In genomic region chrX:17077349-17077748, GRCh38 we compare ENCODE assay signal across 16 cellular contexts.
DNase-seq lines count a peak whose midpoint lies in the region; ATAC-seq and TF ChIP-seq lines count a peak whose summit lies in the region.
"Had no signal": no experiment of that assay in that cellular context is flagged by ENCODE, and none has a peak within 500 bp of the region (broad histone marks: within the 10 kb centered on the region; RNA-seq: fewer than 3 reads in every experiment).

No MANE protein-coding gene starts in this region.

- TF ChIP-seq CTCF in fibroblast of mammary gland (conservative IDR thresholded peaks at IDR 0.05; ENCODE audit: control insufficient read depth, insufficient read depth, low read depth, low read length) = no peak
- TF ChIP-seq CTCF in thoracic aorta (IDR thresholded peaks at IDR 0.05) = no peak
- no peak for TF ChIP-seq CTCF in GM20000 (IDR thresholded peaks at IDR 0.05; ENCODE audit: extremely low read depth, missing control alignments)

- no peaks in the 10 kb centered on the region for H3K36me3 ChIP-seq in thoracic aorta
- H3K36me3 ChIP-seq: Peyer's patch had no signal

- DNase-seq in EH (ENCODE audit: low read depth) (peak; percentile 15), RPMI8226 (peak; percentile 79), fibroblast of mammary gland (ENCODE audit: low read depth) (peak; percentile 24), thoracic aorta (ENCODE audit: low spot score) (no peak), NCI-H748 treated with DMSO at 0.1 percent for 48 hours (lab: John Stamatoyannopoulos, UW) (no peak), GM20000 (ENCODE audit: low spot score) (no peak)
- DNase-seq: CD4-positive, CD25-positive, alpha-beta regulatory T cell; DMS53; NCI-H1105; NCI-H1694 treated with DMSO at 0.1 percent for 48 hours; NCI-H446 treated with DMSO at 0.1 percent for 48 hours; Peyer's patch had no signal

- H3K27me3 ChIP-seq in thoracic aorta (replicated peaks; ENCODE audit: insufficient read depth) = no peaks in the 10 kb centered on the region
- H3K27me3 ChIP-seq: Peyer's patch had no signal

- H3K9me3 ChIP-seq in thoracic aorta = no peaks in the 10 kb centered on the region
- H3K9me3 ChIP-seq: A549, Peyer's patch had no signal

- H3K27ac ChIP-seq in thoracic aorta = peak overlapping the region; percentile 82 to 86
- H3K27ac ChIP-seq: A549, KMS-11, Peyer's patch had no signal

- H3K4me1 ChIP-seq in thoracic aorta (ENCODE audit: control insufficient read depth in 1 of 2, low read depth in 2 of 2) = peaks cover 10 to 33% of the 10 kb centered on the region in 2 donors
- H3K4me1 ChIP-seq: A549, Peyer's patch had no signal

- ATAC-seq in thoracic aorta (ENCODE audit: insufficient number of reproducible peaks, low FRiP score, low read depth) = no peak
- no peak for ATAC-seq in GM19455 (IDR thresholded peaks at IDR 0.05; ENCODE audit: unreplicated experiment)
- ATAC-seq: A549, GM12878 had no signal

- H3K4me3 ChIP-seq in fibroblast of mammary gland (ENCODE audit: control insufficient read depth, low read depth, low read length) (no peak overlapping the region), thoracic aorta (no peak overlapping the region)
- H3K4me3 ChIP-seq: A549, GM12878, Peyer's patch had no signal

Comparison
In these comparisons a context has a peak if more than half of its experiments do, and no peak if none do; other contexts are left out.
1. DNase-seq: peak in EH (single experiment), RPMI8226 (single experiment) and fibroblast of mammary gland (single experiment); none in thoracic aorta (single experiment), NCI-H748 treated with DMSO at 0.1 percent for 48 hours (single experiment) and GM20000 (single experiment).